ENCODE assay signal across 8 cellular contexts in genomic region chr11:114399490-114399889, GRCh38. TPM values are rescaled to one million over a fixed set of nuclear protein-coding genes. Genes with fewer than 3 reads are reported as not detected.
DNase-seq lines count a peak whose midpoint lies in the region; ATAC-seq and TF ChIP-seq lines count a peak whose summit lies in the region.

No MANE protein-coding gene starts in this region.

- H3K4ac ChIP-seq in mesendoderm (ENCODE audit: low read depth, low read length): no peak overlapping the region

- no peak for DNase-seq in stimulated activated naive CD8-positive, alpha-beta T cell treated with anti-CD3 and anti-CD28 coated beads, Interleukin-15, Interleukin-2, amounts not matched to agents 100 U/mL and 50 U/mL, for 24 hours
- DNase-seq in cardiac fibroblast (ENCODE audit: low read depth in 2 of 2) (no peak), mesendoderm (no peak), NK-92 (lab: John Stamatoyannopoulos, UW; ENCODE audit: unreplicated experiment) (no peak), NCI-H226 (no peak), anterior cingulate cortex (lab: John Stamatoyannopoulos, UW) (no peak)

- no peaks in the 10 kb centered on the region for H3K36me3 ChIP-seq in mesendoderm (ENCODE audit: control insufficient read depth, insufficient read depth, low read length)

- peaks cover 2% of the 10 kb centered on the region for H3K79me1 ChIP-seq in mesendoderm (ENCODE audit: low read length)

- peak overlapping the region; percentile 90 for H3K4me3 Mint-ChIP-seq in stimulated activated naive CD8-positive, alpha-beta T cell treated with anti-CD3 and anti-CD28 coated beads, Interleukin-15, Interleukin-2, amounts not matched to agents 100 ng/mL and 50 ng/mL, for 24 hours

- H3K27ac Mint-ChIP-seq in stimulated activated naive CD8-positive, alpha-beta T cell treated with anti-CD3 and anti-CD28 coated beads, Interleukin-15, Interleukin-2, amounts not matched to agents 100 ng/mL and 50 ng/mL, for 24 hours: peak overlapping the region; percentile 90

- no peak overlapping the region for H4K8ac ChIP-seq in mesendoderm (ENCODE audit: low read depth, low read length)

- H2BK15ac ChIP-seq in mesendoderm (replicated peaks; ENCODE audit: low read depth): no peak overlapping the region

- no peak for TF ChIP-seq CTCF in cardiac fibroblast (IDR thresholded peaks at IDR 0.05; ENCODE audit: low read depth, low read length)

- H3K4me3 ChIP-seq in cardiac fibroblast (replicated peaks in 1 of 2; ENCODE audit: low read depth in 2 of 2, low read length in 2 of 2) (peak overlapping the region; percentile 60 to 76), mesendoderm (ENCODE audit: low read length) (peak overlapping the region; percentile 77)

- no peak overlapping the region for H4K5ac ChIP-seq in mesendoderm (ENCODE audit: low read length)

- H2BK5ac ChIP-seq in mesendoderm (ENCODE audit: low read length): no peak overlapping the region

- WGBS in mesendoderm (ENCODE audit: extremely low coverage, insufficient coverage, low lambda C conversion rate): 100% methylated on average over 1 of the region's 7 CpGs

- peak overlapping the region; percentile 96 for H3K56ac ChIP-seq in mesendoderm (ENCODE audit: low read length)

- no peak overlapping the region for H2AK5ac ChIP-seq in mesendoderm (ENCODE audit: low read length)

- no peak overlapping the region for H3K18ac ChIP-seq in mesendoderm (ENCODE audit: low read length)

- no peak overlapping the region for H2BK120ac ChIP-seq in mesendoderm (ENCODE audit: low read depth, low read length)

- H3K4me1 Mint-ChIP-seq in stimulated activated naive CD8-positive, alpha-beta T cell treated with anti-CD3 and anti-CD28 coated beads, Interleukin-15, Interleukin-2, amounts not matched to agents 100 ng/mL and 50 ng/mL, for 24 hours (ENCODE audit: low read depth): peaks cover 51% of the 10 kb centered on the region

- no peaks in the 10 kb centered on the region for H3K27me3 ChIP-seq in mesendoderm (ENCODE audit: insufficient read depth, low read length, poor library complexity)

- peaks cover 2% of the 10 kb centered on the region for H3K4me1 ChIP-seq in mesendoderm (ENCODE audit: control insufficient read depth, low read depth, low read length)

- no peak for ATAC-seq in stimulated activated naive CD8-positive, alpha-beta T cell treated with anti-CD3 and anti-CD28 coated beads, Interleukin-15, Interleukin-2, amounts not matched to agents 100 U/mL and 50 U/mL, for 24 hours
- no peak for ATAC-seq in HG02678 (IDR thresholded peaks at IDR 0.05; ENCODE audit: unreplicated experiment)

- peaks cover 25% of the 10 kb centered on the region for H3K79me2 ChIP-seq in mesendoderm (ENCODE audit: control insufficient read depth, insufficient read depth, low read length)

- peak overlapping the region; percentile 94 for H3K27ac ChIP-seq in mesendoderm (ENCODE audit: low read depth, low read length)

- peaks cover 38% of the 10 kb centered on the region for H3K36me3 Mint-ChIP-seq in stimulated activated naive CD8-positive, alpha-beta T cell treated with anti-CD3 and anti-CD28 coated beads, Interleukin-15, Interleukin-2, amounts not matched to agents 100 ng/mL and 50 ng/mL, for 24 hours (ENCODE audit: low read depth)

- H3K27me3 Mint-ChIP-seq in stimulated activated naive CD8-positive, alpha-beta T cell treated with anti-CD3 and anti-CD28 coated beads, Interleukin-15, Interleukin-2, amounts not matched to agents 100 ng/mL and 50 ng/mL, for 24 hours: no peaks in the 10 kb centered on the region

- no peak overlapping the region for H3K23ac ChIP-seq in mesendoderm (ENCODE audit: low read length)

- H3K9me3 Mint-ChIP-seq in stimulated activated naive CD8-positive, alpha-beta T cell treated with anti-CD3 and anti-CD28 coated beads, Interleukin-15, Interleukin-2, amounts not matched to agents 100 ng/mL and 50 ng/mL, for 24 hours: no peaks in the 10 kb centered on the region

- peak overlapping the region; percentile 92 for H3K9ac ChIP-seq in mesendoderm (ENCODE audit: low read length)

- peak overlapping the region; percentile 37 for H3K4me2 ChIP-seq in mesendoderm (ENCODE audit: low read length)

RNA-seq across cellular contexts. Expression of gene C11orf71, which starts 0.8 kb away (rescaled TPM):
- polyA plus RNA-seq in mesendoderm (2013, experiment 1 of 2): 3.5 TPM
- 3.6 TPM for polyA plus RNA-seq in mesendoderm (2013, experiment 2 of 2)

RNA-seq across cellular contexts. Expression of gene RBM7, which starts 1.0 kb away (rescaled TPM):
- polyA plus RNA-seq in mesendoderm (2013, experiment 1 of 2): 43.9 TPM
- 45.6 TPM for polyA plus RNA-seq in mesendoderm (2013, experiment 2 of 2)

RNA-seq across cellular contexts. Expression of gene REXO2, which starts 39.8 kb away (rescaled TPM):
- polyA plus RNA-seq in mesendoderm (2013, experiment 1 of 2): 150 TPM
- 154 TPM for polyA plus RNA-seq in mesendoderm (2013, experiment 2 of 2)
